Comparison of ENCODE assay signal across 8 cellular contexts in genomic region chr11:78139422-78140391, GRCh38. TPM values are rescaled to one million over a fixed set of nuclear protein-coding genes. Genes with fewer than 3 reads are reported as not detected.
DNase-seq lines count a peak whose midpoint lies in the region; ATAC-seq and TF ChIP-seq lines count a peak whose summit lies in the region.

ALG8 (minus strand) TSS chr11:78139626; CDS start chr11:78139588, 38 bp downstream.

- peak within 1 kb of the TSS; percentile 83 for H3K27ac Mint-ChIP-seq in activated T-helper 2 cell treated with anti-CD3 and anti-CD28 coated beads, Interferon-gamma antibody, Interleukin-2, Interleukin-4, amounts not matched to agents 10 μg/mL and 5 μg/mL and 100 μg/mL, durations not matched to agents 14 hours and 24 hours and 36 hours
- peak within 1 kb of the TSS; percentile 93 to 96 for H3K27ac Mint-ChIP-seq in natural killer cell treated with Interleukin-12 subunit alpha and Interleukin-12 subunit beta and Interleukin-15 and Interleukin-18, amount 100 ng/mL, for 72 hours

- peak within 1 kb of the TSS; percentile 72 for H3K4me3 ChIP-seq in LNCaP clone FGC (ENCODE audit: low read depth, low read length)
- peak within 1 kb of the TSS; percentile 97 for H3K4me3 ChIP-seq in fibroblast of mammary gland (ENCODE audit: control insufficient read depth, low read depth, low read length)

- no peaks in the 10 kb centered on the region for H3K9me3 Mint-ChIP-seq in activated T-helper 2 cell treated with anti-CD3 and anti-CD28 coated beads, Interferon-gamma antibody, Interleukin-2, Interleukin-4, amounts not matched to agents 10 μg/mL and 5 μg/mL and 100 μg/mL, durations not matched to agents 14 hours and 24 hours and 36 hours
- no peaks in the 10 kb centered on the region for H3K9me3 Mint-ChIP-seq in natural killer cell treated with Interleukin-12 subunit alpha and Interleukin-12 subunit beta and Interleukin-15 and Interleukin-18, amount 100 ng/mL, for 72 hours

- H3K4me1 Mint-ChIP-seq in activated T-helper 2 cell treated with anti-CD3 and anti-CD28 coated beads, Interferon-gamma antibody, Interleukin-2, Interleukin-4, amounts not matched to agents 10 μg/mL and 5 μg/mL and 100 μg/mL, durations not matched to agents 14 hours and 24 hours and 36 hours (ENCODE audit: low read depth), result peaks cover 44% of the 10 kb centered on the region
- peaks cover 27 to 39% of the 10 kb centered on the region in 2 donors for H3K4me1 Mint-ChIP-seq in natural killer cell treated with Interleukin-12 subunit alpha and Interleukin-12 subunit beta and Interleukin-15 and Interleukin-18, amount 100 ng/mL, for 72 hours (ENCODE audit: low read depth in 2 of 2)

- peak; percentile 97 for DNase-seq in Daoy (ENCODE audit: low read depth)
- DNase-seq in GOT3 (lab: John Stamatoyannopoulos, UW), result peak; percentile 59
- peak; percentile 80 for DNase-seq in LNCaP clone FGC (ENCODE audit: low read depth)
- DNase-seq in RWPE1 (ENCODE audit: low spot score), result peak; percentile 98
- peak; percentile 97 for DNase-seq in activated T-helper 2 cell treated with anti-CD3 and anti-CD28 coated beads, Interferon-gamma antibody, Interleukin-2, Interleukin-4, amounts not matched to agents 10 μg/mL and 5 μg/mL and 100 μg/mL, durations not matched to agents 14 hours and 24 hours and 36 hours (ENCODE audit: low spot score)
- DNase-seq in fibroblast of mammary gland (ENCODE audit: low read depth), result peak; percentile 93
- DNase-seq in natural killer cell treated with Interleukin-12 subunit alpha and Interleukin-12 subunit beta and Interleukin-15 and Interleukin-18, amount 100 ng/mL, for 72 hours (ENCODE audit: low spot score), result peak; percentile 97
- peak; percentile 96 for DNase-seq in stimulated activated naive CD8-positive, alpha-beta T cell treated with anti-CD3 and anti-CD28 coated beads, Interleukin-15, Interleukin-2, amounts not matched to agents 100 U/mL and 50 U/mL, for 24 hours

- H3K36me3 Mint-ChIP-seq in activated T-helper 2 cell treated with anti-CD3 and anti-CD28 coated beads, Interferon-gamma antibody, Interleukin-2, Interleukin-4, amounts not matched to agents 10 μg/mL and 5 μg/mL and 100 μg/mL, durations not matched to agents 14 hours and 24 hours and 36 hours (ENCODE audit: low read depth), result peaks cover 67% of the 10 kb centered on the region
- H3K36me3 Mint-ChIP-seq in natural killer cell treated with Interleukin-12 subunit alpha and Interleukin-12 subunit beta and Interleukin-15 and Interleukin-18, amount 100 ng/mL, for 72 hours, result peaks cover 17% of the 10 kb centered on the region

- no peaks in the 10 kb centered on the region for H3K27me3 Mint-ChIP-seq in activated T-helper 2 cell treated with anti-CD3 and anti-CD28 coated beads, Interferon-gamma antibody, Interleukin-2, Interleukin-4, amounts not matched to agents 10 μg/mL and 5 μg/mL and 100 μg/mL, durations not matched to agents 14 hours and 24 hours and 36 hours (ENCODE audit: low read depth)
- no peaks in the 10 kb centered on the region for H3K27me3 Mint-ChIP-seq in natural killer cell treated with Interleukin-12 subunit alpha and Interleukin-12 subunit beta and Interleukin-15 and Interleukin-18, amount 100 ng/mL, for 72 hours

- TF ChIP-seq CTCF in LNCaP clone FGC (IDR thresholded peaks at IDR 0.05; ENCODE audit: control insufficient read depth, extremely low read depth, insufficient read depth), result no peak
- no peak for TF ChIP-seq CTCF in RWPE1 (conservative IDR thresholded peaks at IDR 0.05; ENCODE audit: low read depth)
- no peak for TF ChIP-seq CTCF in fibroblast of mammary gland (conservative IDR thresholded peaks at IDR 0.05; ENCODE audit: control insufficient read depth, insufficient read depth, low read depth, low read length)

- peak within 1 kb of the TSS; percentile 69 for H3K27ac ChIP-seq in RWPE1

- intact Hi-C loops in activated T-helper 2 cell treated with anti-CD3 and anti-CD28 coated beads, Interferon-gamma antibody, Interleukin-2, Interleukin-4, amounts not matched to agents 10 μg/mL and 5 μg/mL and 100 μg/mL, durations not matched to agents 14 hours and 24 hours and 36 hours (cut with micrococcal nuclease), result loop anchor here (1.0 to 5.0 kb wide), 4 partner anchors 49 to 423 kb away; partner anchors contain the start of genes GAB2, KCTD21, NDUFC2 and USP35

- POLR2A ChIA-PET in RWPE1 (lab: Yijun Ruan, JAX; ENCODE audit: low non-redundant PET), result no interaction called here

- CTCF ChIA-PET in RWPE1 (lab: Yijun Ruan, JAX), result interaction anchor here (0.6 to 0.9 kb wide), 2 partner anchors 424 to 496 kb away, joined by 3 read pairs; no protein-coding TSS in a partner anchor

- H3K4me3 Mint-ChIP-seq in activated T-helper 2 cell treated with anti-CD3 and anti-CD28 coated beads, Interferon-gamma antibody, Interleukin-2, Interleukin-4, amounts not matched to agents 10 μg/mL and 5 μg/mL and 100 μg/mL, durations not matched to agents 14 hours and 24 hours and 36 hours (ENCODE audit: low read depth), result peak within 1 kb of the TSS; percentile 89
- peak within 1 kb of the TSS; percentile 93 for H3K4me3 Mint-ChIP-seq in natural killer cell treated with Interleukin-12 subunit alpha and Interleukin-12 subunit beta and Interleukin-15 and Interleukin-18, amount 100 ng/mL, for 72 hours

- peak; percentile 98 for ATAC-seq in natural killer cell treated with Interleukin-12 subunit alpha and Interleukin-12 subunit beta and Interleukin-15 and Interleukin-18, amount 100 ng/mL, for 72 hours
- ATAC-seq in stimulated activated naive CD8-positive, alpha-beta T cell treated with anti-CD3 and anti-CD28 coated beads, Interleukin-15, Interleukin-2, amounts not matched to agents 100 U/mL and 50 U/mL, for 24 hours, result peak; percentile 96

RNA-seq across cellular contexts. Expression of gene ALG8, which starts in this region (rescaled TPM):
- total RNA-seq in Daoy (2014; rRNA removed; shearing (Covaris generic)), result 57.9 and 87.4 TPM in 2 replicates
- 58.6 and 70.1 TPM in 2 replicates for total RNA-seq in activated T-helper 2 cell treated with anti-CD3 and anti-CD28 coated beads, Interferon-gamma antibody, Interleukin-2, Interleukin-4, amounts not matched to agents 10 μg/mL and 5 μg/mL and 100 μg/mL, durations not matched to agents 14 hours and 24 hours and 36 hours
- 10 to 100 TPM; 52.3 to 87.2 TPM for total RNA-seq in natural killer cell treated with Interleukin-12 subunit alpha and Interleukin-12 subunit beta and Interleukin-15 and Interleukin-18, amount 100 ng/mL, for 72 hours

Comparison
In these comparisons a context has a peak if more than half of its experiments do, and no peak if none do; other contexts are left out.
1. Peak in every context shown above with its lines: DNase-seq, ATAC-seq, H3K4me3 ChIP-seq and H3K27ac ChIP-seq.